1 cellular context compared by ENCODE assay signal in the genomic region with DNA sequence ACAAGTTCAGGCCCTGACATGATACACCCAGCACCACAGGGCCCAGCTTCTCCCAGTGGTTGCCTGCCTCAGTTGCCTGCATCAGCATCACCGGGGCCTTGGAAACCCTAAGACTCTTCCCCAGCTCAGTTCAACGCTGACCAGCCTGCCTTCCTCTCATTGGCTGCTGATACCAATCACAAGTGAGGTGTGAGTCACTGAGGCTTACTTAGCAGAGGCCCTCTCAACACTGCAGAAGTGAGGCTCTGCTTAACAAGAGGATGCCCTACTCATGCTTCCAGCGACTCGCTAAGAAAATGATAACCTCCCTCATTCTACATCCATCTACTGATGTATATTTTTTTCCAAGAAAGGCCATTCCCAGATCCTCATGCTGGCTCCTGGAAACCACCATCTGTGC.
TF ChIP-seq lines count a peak whose summit lies in the region.

No MANE protein-coding gene starts in this region.

TF ChIP-seq in H1, 55 proteins besides CTCF, POLR2A, EP300 and RAD21 (continued from another document):
- TF ChIP-seq CHD1 (IDR thresholded peaks at IDR 0.05; ENCODE audit: low read depth, low read length), result no peak
- TF ChIP-seq SRF (IDR thresholded peaks at IDR 0.05; ENCODE audit: low read depth, low read length), result no peak
- TF ChIP-seq POU5F1 (IDR thresholded peaks at IDR 0.05; ENCODE audit: low read depth, low read length), result no peak
- no peak for TF ChIP-seq CBX8 (IDR thresholded peaks at IDR 0.05; ENCODE audit: borderline replicate concordance, low read depth, low read length)
- TF ChIP-seq, protein P1, sequence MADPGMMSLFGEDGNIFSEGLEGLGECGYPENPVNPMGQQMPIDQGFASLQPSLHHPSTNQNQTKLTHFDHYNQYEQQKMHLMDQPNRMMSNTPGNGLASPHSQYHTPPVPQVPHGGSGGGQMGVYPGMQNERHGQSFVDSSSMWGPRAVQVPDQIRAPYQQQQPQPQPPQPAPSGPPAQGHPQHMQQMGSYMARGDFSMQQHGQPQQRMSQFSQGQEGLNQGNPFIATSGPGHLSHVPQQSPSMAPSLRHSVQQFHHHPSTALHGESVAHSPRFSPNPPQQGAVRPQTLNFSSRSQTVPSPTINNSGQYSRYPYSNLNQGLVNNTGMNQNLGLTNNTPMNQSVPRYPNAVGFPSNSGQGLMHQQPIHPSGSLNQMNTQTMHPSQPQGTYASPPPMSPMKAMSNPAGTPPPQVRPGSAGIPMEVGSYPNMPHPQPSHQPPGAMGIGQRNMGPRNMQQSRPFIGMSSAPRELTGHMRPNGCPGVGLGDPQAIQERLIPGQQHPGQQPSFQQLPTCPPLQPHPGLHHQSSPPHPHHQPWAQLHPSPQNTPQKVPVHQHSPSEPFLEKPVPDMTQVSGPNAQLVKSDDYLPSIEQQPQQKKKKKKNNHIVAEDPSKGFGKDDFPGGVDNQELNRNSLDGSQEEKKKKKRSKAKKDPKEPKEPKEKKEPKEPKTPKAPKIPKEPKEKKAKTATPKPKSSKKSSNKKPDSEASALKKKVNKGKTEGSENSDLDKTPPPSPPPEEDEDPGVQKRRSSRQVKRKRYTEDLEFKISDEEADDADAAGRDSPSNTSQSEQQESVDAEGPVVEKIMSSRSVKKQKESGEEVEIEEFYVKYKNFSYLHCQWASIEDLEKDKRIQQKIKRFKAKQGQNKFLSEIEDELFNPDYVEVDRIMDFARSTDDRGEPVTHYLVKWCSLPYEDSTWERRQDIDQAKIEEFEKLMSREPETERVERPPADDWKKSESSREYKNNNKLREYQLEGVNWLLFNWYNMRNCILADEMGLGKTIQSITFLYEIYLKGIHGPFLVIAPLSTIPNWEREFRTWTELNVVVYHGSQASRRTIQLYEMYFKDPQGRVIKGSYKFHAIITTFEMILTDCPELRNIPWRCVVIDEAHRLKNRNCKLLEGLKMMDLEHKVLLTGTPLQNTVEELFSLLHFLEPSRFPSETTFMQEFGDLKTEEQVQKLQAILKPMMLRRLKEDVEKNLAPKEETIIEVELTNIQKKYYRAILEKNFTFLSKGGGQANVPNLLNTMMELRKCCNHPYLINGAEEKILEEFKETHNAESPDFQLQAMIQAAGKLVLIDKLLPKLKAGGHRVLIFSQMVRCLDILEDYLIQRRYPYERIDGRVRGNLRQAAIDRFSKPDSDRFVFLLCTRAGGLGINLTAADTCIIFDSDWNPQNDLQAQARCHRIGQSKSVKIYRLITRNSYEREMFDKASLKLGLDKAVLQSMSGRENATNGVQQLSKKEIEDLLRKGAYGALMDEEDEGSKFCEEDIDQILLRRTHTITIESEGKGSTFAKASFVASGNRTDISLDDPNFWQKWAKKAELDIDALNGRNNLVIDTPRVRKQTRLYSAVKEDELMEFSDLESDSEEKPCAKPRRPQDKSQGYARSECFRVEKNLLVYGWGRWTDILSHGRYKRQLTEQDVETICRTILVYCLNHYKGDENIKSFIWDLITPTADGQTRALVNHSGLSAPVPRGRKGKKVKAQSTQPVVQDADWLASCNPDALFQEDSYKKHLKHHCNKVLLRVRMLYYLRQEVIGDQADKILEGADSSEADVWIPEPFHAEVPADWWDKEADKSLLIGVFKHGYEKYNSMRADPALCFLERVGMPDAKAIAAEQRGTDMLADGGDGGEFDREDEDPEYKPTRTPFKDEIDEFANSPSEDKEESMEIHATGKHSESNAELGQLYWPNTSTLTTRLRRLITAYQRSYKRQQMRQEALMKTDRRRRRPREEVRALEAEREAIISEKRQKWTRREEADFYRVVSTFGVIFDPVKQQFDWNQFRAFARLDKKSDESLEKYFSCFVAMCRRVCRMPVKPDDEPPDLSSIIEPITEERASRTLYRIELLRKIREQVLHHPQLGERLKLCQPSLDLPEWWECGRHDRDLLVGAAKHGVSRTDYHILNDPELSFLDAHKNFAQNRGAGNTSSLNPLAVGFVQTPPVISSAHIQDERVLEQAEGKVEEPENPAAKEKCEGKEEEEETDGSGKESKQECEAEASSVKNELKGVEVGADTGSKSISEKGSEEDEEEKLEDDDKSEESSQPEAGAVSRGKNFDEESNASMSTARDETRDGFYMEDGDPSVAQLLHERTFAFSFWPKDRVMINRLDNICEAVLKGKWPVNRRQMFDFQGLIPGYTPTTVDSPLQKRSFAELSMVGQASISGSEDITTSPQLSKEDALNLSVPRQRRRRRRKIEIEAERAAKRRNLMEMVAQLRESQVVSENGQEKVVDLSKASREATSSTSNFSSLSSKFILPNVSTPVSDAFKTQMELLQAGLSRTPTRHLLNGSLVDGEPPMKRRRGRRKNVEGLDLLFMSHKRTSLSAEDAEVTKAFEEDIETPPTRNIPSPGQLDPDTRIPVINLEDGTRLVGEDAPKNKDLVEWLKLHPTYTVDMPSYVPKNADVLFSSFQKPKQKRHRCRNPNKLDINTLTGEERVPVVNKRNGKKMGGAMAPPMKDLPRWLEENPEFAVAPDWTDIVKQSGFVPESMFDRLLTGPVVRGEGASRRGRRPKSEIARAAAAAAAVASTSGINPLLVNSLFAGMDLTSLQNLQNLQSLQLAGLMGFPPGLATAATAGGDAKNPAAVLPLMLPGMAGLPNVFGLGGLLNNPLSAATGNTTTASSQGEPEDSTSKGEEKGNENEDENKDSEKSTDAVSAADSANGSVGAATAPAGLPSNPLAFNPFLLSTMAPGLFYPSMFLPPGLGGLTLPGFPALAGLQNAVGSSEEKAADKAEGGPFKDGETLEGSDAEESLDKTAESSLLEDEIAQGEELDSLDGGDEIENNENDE (IDR thresholded peaks at IDR 0.05; ENCODE audit: insufficient replicate concordance, low read length), result no peak
- TF ChIP-seq, protein P2, sequence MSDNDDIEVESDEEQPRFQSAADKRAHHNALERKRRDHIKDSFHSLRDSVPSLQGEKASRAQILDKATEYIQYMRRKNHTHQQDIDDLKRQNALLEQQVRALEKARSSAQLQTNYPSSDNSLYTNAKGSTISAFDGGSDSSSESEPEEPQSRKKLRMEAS (IDR thresholded peaks at IDR 0.05), result no peak
- no peak for TF ChIP-seq SIRT6 (IDR thresholded peaks at IDR 0.05; ENCODE audit: low read length)
- TF ChIP-seq, protein P3, sequence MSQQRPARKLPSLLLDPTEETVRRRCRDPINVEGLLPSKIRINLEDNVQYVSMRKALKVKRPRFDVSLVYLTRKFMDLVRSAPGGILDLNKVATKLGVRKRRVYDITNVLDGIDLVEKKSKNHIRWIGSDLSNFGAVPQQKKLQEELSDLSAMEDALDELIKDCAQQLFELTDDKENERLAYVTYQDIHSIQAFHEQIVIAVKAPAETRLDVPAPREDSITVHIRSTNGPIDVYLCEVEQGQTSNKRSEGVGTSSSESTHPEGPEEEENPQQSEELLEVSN (IDR thresholded peaks at IDR 0.05), result no peak
- TF ChIP-seq SAP30 (IDR thresholded peaks at IDR 0.05; ENCODE audit: insufficient read depth, insufficient replicate concordance, low read length), result no peak
- no peak for TF ChIP-seq SP4 (IDR thresholded peaks at IDR 0.05; ENCODE audit: low read length)
